10 cellular contexts compared by ENCODE assay signal in the genomic region with DNA sequence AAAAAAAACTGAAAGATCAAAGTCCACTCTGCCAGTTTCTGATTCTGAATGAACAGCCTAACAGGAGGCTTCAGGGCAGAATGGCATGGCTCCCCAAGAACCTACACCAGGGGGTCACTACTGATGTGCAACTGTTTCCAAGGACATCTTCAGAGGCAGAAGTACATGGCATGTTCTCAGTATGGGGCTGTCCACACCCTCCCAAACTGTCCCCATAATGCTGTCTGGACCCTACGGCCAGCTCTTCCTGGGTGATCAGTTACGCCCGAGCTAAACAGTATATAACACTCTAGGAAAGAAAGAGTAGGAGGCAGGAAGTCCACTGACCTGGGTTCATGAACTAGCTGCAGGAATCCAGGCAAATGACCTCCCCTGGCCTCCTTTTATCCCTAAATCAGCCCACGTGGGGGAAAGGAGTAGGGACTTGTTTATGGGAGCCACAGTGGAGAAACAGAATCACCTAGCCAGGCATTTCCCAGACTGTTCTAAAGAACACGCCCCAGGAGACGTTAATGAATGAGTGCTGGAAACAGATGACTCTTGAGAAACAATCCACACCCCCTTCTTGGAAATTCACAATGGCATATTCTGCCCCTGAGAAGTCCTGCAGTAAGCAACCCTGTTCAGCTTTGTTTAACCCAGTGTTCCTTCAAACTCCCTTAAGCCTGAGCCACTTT. TPM values are rescaled to one million over a fixed set of nuclear protein-coding genes. Genes with fewer than 3 reads are reported as not detected.
DNase-seq lines count a peak whose midpoint lies in the region; ATAC-seq, FAIRE-seq and TF ChIP-seq lines count a peak whose summit lies in the region.
"Had no signal": no experiment of that assay in that cellular context is flagged by ENCODE, and none has a peak within 500 bp of the region (broad histone marks: within the 10 kb centered on the region; RNA-seq: fewer than 3 reads in every experiment).

No MANE protein-coding gene starts in this region.

- DNase-seq in T-helper 2 cell treated with Interferon-gamma antibody and Interleukin-4, amounts not matched to agents 5 μg/mL and 100 μg/mL, for 36 hours (ENCODE audit: low spot score), result no peak
- DNase-seq in T-helper 2 cell, result no peak
- DNase-seq in body of pancreas, result peak; percentile 40 to 61 (median 52)
- DNase-seq in right lobe of liver, result no peak
- no peak for DNase-seq in GM12892 (ENCODE audit: insufficient read length)
- DNase-seq: BE2C had no signal

- H3K36me3 ChIP-seq in body of pancreas (replicated peaks in 1 of 2; ENCODE audit: insufficient read depth in 1 of 2, low read depth in 2 of 2) (no peaks in the 10 kb centered on the region), right lobe of liver (no peaks in the 10 kb centered on the region)
- H3K36me3 ChIP-seq: BE2C, cardiac muscle cell had no signal

- H3K27me3 ChIP-seq in body of pancreas (no peaks in the 10 kb centered on the region), right lobe of liver (no peaks in the 10 kb centered on the region)
- H3K27me3 ChIP-seq: BE2C, cardiac muscle cell had no signal

- intact Hi-C loops in body of pancreas (cut with DNase I) (no loop called here), right lobe of liver (cut with DNase I) (no loop called here)

- H3K4me3 ChIP-seq in body of pancreas (no peak overlapping the region), right lobe of liver (peak overlapping the region; percentile 67 to 96 (median 85))
- H3K4me3 ChIP-seq: cardiac muscle cell had no signal

- H3K27ac ChIP-seq in body of pancreas (peak overlapping the region; percentile 98 to 100 (median 98)), right lobe of liver (peak overlapping the region; percentile 95 to 100 (median 99)), temporal lobe (ENCODE audit: low read depth, low read length) (peak overlapping the region; percentile 94)
- H3K27ac ChIP-seq: cardiac muscle cell had no signal

- H3K36me3 Mint-ChIP-seq in T-helper 2 cell treated with Interferon-gamma antibody and Interleukin-4, amounts not matched to agents 5 μg/mL and 100 μg/mL, for 36 hours (ENCODE audit: low read depth), result peaks cover 37% of the 10 kb centered on the region

- TF ChIP-seq CTCF in body of pancreas (IDR thresholded peaks at IDR 0.05) (peak in 1 of 7 experiments; percentile 24), right lobe of liver (IDR thresholded peaks at IDR 0.05) (no peak)

- H3K9me3 Mint-ChIP-seq in T-helper 2 cell treated with Interferon-gamma antibody and Interleukin-4, amounts not matched to agents 5 μg/mL and 100 μg/mL, for 36 hours, result no peaks in the 10 kb centered on the region

- H3K4me1 Mint-ChIP-seq in T-helper 2 cell treated with Interferon-gamma antibody and Interleukin-4, amounts not matched to agents 5 μg/mL and 100 μg/mL, for 36 hours (ENCODE audit: low read depth), result peaks cover 76% of the 10 kb centered on the region

- no peak for FAIRE-seq in GM12892 (lab: Jason Lieb, UNC)

- H3K27ac Mint-ChIP-seq in T-helper 2 cell treated with Interferon-gamma antibody and Interleukin-4, amounts not matched to agents 5 μg/mL and 100 μg/mL, for 36 hours, result peak overlapping the region; percentile 91

- 2 to 12% methylated on average over 4 to 6 of the region's 6 CpGs for WGBS in body of pancreas, 2 donors
- 6% methylated on average over 6 of the region's 6 CpGs for WGBS in right lobe of liver (ENCODE audit: insufficient coverage, low coverage, low lambda C conversion rate, missing lambda C conversion rate)

- ATAC-seq in body of pancreas (no peak), right lobe of liver (peak; percentile 3 to 19 (median 6)), HG03175 (IDR thresholded peaks at IDR 0.05; ENCODE audit: unreplicated experiment) (no peak), GM18502 (IDR thresholded peaks at IDR 0.05; ENCODE audit: poor library complexity, unreplicated experiment) (no peak)

- H3K4me3 Mint-ChIP-seq in T-helper 2 cell treated with Interferon-gamma antibody and Interleukin-4, amounts not matched to agents 5 μg/mL and 100 μg/mL, for 36 hours, result peak overlapping the region; percentile 96

- H3K27me3 Mint-ChIP-seq in T-helper 2 cell treated with Interferon-gamma antibody and Interleukin-4, amounts not matched to agents 5 μg/mL and 100 μg/mL, for 36 hours (ENCODE audit: low read depth), result no peaks in the 10 kb centered on the region

- H3K4me1 ChIP-seq in body of pancreas, result peaks cover 91% of the 10 kb centered on the region
- H3K4me1 ChIP-seq in right lobe of liver, result peaks cover 2 to 87% (median 48%) of the 10 kb centered on the region in 4 donors

- no peaks in the 10 kb centered on the region for H3K9me3 ChIP-seq in body of pancreas
- no peaks in the 10 kb centered on the region for H3K9me3 ChIP-seq in right lobe of liver
- H3K9me3 ChIP-seq: BE2C had no signal

- TF ChIP-seq POLR2A in body of pancreas (IDR thresholded peaks at IDR 0.05) (peak; percentile 20 to 54 (median 51)), right lobe of liver (IDR thresholded peaks at IDR 0.05) (peak; percentile 44), GM12892 (IDR thresholded peaks at IDR 0.05; ENCODE audit: low read depth, low read length) (no peak)

RNA-seq across cellular contexts. Expression of gene TMBIM1, which starts 2.5 kb away (rescaled TPM):
- total RNA-seq in body of pancreas, result 100 to 1,000 TPM; 125 to 148 TPM
- total RNA-seq in right lobe of liver, result 100 to 1,000 TPM; 101 to 160 (median 126) TPM
- 8.1 TPM for total RNA-seq in temporal lobe
- polyA plus RNA-seq in GM12892 (2012; ENCODE audit: missing spikeins), result 18.7 TPM

RNA-seq across cellular contexts. Expression of gene PNKD, which starts 19.5 kb away (rescaled TPM):
- total RNA-seq in body of pancreas (10 to 100 TPM; 17.1 to 21.3 TPM), right lobe of liver (100 to 1,000 TPM in 4 of 6 experiments, 10 to 100 TPM in 2; 78.5 to 137 (median 115) TPM), temporal lobe (18.7 TPM)
- polyA plus RNA-seq in GM12892 (2012; ENCODE audit: missing spikeins), result 41.8 TPM

RNA-seq across cellular contexts. Expression of gene AAMP, which starts 19.8 kb away (rescaled TPM):
- 100 to 1,000 TPM in 1 of 2 donors, 10 to 100 TPM in 1; 61.5 to 114 TPM for total RNA-seq in body of pancreas
- total RNA-seq in right lobe of liver, result 10 to 100 TPM; 40.0 to 99.5 (median 45.2) TPM
- 94.2 TPM for total RNA-seq in temporal lobe
- 57.6 TPM for polyA plus RNA-seq in GM12892 (2012; ENCODE audit: missing spikeins)

RNA-seq across cellular contexts. Expression of gene GPBAR1, which starts 29.0 kb away (rescaled TPM):
- total RNA-seq in body of pancreas, result 10 to 100 TPM in 1 of 2 donors, 1 to 10 TPM in 1; 3.1 to 90.3 TPM
- 1 to 10 TPM in 2 of 6 experiments, under 1 TPM in 4; 0.56 to 3.2 (median 0.94) TPM for total RNA-seq in right lobe of liver
- 0.25 TPM for total RNA-seq in temporal lobe
- polyA plus RNA-seq in GM12892 (2012; ENCODE audit: missing spikeins), result 0.21 TPM

Comparison
In these comparisons a context has a peak if more than half of its experiments do, and no peak if none do; other contexts are left out.
1. DNase-seq: peak in body of pancreas (4 of 4); none in T-helper 2 cell treated with Interferon-gamma antibody and Interleukin-4, amounts not matched to agents 5 μg/mL and 100 μg/mL, for 36 hours (single experiment), T-helper 2 cell (0 of 5), right lobe of liver (0 of 3) and GM12892 (single experiment).
2. ATAC-seq: peak in right lobe of liver (4 of 4); none in body of pancreas (single experiment), HG03175 (single experiment) and GM18502 (single experiment).
3. H3K4me3 ChIP-seq: peak in right lobe of liver (3 of 3); none in body of pancreas (0 of 2).
4. RNA of gene TMBIM1, which starts 2.5 kb away (total RNA-seq): 125 to 148 TPM in body of pancreas and 101 to 160 TPM in right lobe of liver; 8.1 TPM in temporal lobe (single experiment); every median in the first group is over 10 times any median in the second.
5. Peak in every context shown above with its lines, with median percentiles within 50 percentile points of each other: H3K27ac ChIP-seq.